2 cellular contexts compared by ENCODE assay signal in the genomic region with DNA sequence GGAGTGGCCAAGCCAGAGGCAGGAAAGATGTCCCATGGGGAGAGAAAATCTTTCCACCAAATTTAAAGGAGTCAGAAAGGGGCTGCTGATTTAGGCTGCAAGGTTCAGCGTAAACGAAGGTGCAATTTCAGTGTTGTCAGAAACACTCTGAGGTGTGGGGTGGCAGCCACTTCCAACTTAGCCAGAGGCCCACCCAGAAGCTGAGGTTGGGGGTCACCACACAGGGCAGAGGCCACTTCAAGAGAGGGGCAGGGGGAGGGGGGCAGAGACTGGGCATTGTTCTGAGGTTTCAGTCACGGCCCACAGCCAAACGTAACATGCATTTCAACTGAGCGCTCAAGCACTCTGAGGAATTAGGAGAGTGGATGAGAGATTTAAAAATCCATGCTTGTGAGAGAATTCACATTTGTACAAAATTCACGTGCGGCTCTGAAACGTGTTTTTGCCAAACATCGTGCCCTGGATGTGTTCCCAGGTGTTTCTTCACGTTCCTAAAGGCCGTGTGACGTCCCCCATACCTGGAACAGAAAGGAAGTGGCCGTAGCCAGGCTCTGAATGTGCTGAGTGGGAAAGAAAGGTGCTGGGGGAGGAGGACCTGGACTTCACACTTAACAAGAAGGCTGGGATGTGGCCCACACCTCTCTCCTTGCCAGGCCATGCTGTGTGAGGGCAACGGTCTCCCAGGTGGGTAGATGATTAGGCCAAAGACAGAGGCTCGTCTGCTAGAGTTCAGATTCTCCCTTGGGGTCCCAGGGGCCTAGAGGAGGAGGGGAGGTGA.
TF ChIP-seq lines count a peak whose summit lies in the region.

No MANE protein-coding gene starts in this region.

TF ChIP-seq in GM23338, 12 proteins besides CTCF, POLR2A, EP300 and RAD21 (continues in another document):
- TF ChIP-seq JUNB (IDR thresholded peaks at IDR 0.05; ENCODE audit: unreplicated experiment) (no peak), CREB1 (CRISPR knock-in tag; IDR thresholded peaks at IDR 0.05; ENCODE audit: low read depth) (no peak), STAT1 (IDR thresholded peaks at IDR 0.05; ENCODE audit: unreplicated experiment) (no peak), EZH2 (IDR thresholded peaks at IDR 0.05; ENCODE audit: low read depth, unreplicated experiment) (no peak), EZH2phosphoT487 (IDR thresholded peaks at IDR 0.05; ENCODE audit: unreplicated experiment) (no peak), ZNF114 (CRISPR knock-in tag; IDR thresholded peaks at IDR 0.05) (no peak), NANOG (IDR thresholded peaks at IDR 0.05; ENCODE audit: borderline replicate concordance) (no peak), POLR2AphosphoS5 (IDR thresholded peaks at IDR 0.05; ENCODE audit: low read depth) (no peak)
- TF ChIP-seq, protein P1, sequence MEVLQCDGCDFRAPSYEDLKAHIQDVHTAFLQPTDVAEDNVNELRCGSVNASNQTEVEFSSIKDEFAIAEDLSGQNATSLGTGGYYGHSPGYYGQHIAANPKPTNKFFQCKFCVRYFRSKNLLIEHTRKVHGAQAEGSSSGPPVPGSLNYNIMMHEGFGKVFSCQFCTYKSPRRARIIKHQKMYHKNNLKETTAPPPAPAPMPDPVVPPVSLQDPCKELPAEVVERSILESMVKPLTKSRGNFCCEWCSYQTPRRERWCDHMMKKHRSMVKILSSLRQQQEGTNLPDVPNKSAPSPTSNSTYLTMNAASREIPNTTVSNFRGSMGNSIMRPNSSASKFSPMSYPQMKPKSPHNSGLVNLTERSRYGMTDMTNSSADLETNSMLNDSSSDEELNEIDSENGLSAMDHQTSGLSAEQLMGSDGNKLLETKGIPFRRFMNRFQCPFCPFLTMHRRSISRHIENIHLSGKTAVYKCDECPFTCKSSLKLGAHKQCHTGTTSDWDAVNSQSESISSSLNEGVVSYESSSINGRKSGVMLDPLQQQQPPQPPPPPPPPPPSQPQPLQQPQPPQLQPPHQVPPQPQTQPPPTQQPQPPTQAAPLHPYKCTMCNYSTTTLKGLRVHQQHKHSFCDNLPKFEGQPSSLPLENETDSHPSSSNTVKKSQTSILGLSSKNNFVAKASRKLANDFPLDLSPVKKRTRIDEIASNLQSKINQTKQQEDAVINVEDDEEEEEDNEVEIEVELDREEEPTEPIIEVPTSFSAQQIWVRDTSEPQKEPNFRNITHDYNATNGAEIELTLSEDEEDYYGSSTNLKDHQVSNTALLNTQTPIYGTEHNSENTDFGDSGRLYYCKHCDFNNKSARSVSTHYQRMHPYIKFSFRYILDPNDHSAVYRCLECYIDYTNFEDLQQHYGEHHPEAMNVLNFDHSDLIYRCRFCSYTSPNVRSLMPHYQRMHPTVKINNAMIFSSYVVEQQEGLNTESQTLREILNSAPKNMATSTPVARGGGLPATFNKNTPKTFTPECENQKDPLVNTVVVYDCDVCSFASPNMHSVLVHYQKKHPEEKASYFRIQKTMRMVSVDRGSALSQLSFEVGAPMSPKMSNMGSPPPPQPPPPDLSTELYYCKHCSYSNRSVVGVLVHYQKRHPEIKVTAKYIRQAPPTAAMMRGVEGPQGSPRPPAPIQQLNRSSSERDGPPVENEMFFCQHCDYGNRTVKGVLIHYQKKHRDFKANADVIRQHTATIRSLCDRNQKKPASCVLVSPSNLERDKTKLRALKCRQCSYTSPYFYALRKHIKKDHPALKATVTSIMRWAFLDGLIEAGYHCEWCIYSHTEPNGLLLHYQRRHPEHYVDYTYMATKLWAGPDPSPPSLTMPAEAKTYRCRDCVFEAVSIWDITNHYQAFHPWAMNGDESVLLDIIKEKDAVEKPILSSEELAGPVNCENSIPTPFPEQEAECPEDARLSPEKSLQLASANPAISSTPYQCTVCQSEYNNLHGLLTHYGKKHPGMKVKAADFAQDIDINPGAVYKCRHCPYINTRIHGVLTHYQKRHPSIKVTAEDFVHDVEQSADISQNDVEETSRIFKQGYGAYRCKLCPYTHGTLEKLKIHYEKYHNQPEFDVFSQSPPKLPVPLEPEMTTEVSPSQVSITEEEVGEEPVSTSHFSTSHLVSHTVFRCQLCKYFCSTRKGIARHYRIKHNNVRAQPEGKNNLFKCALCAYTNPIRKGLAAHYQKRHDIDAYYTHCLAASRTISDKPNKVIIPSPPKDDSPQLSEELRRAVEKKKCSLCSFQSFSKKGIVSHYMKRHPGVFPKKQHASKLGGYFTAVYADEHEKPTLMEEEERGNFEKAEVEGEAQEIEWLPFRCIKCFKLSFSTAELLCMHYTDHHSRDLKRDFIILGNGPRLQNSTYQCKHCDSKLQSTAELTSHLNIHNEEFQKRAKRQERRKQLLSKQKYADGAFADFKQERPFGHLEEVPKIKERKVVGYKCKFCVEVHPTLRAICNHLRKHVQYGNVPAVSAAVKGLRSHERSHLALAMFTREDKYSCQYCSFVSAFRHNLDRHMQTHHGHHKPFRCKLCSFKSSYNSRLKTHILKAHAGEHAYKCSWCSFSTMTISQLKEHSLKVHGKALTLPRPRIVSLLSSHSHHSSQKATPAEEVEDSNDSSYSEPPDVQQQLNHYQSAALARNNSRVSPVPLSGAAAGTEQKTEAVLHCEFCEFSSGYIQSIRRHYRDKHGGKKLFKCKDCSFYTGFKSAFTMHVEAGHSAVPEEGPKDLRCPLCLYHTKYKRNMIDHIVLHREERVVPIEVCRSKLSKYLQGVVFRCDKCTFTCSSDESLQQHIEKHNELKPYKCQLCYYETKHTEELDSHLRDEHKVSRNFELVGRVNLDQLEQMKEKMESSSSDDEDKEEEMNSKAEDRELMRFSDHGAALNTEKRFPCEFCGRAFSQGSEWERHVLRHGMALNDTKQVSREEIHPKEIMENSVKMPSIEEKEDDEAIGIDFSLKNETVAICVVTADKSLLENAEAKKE (CRISPR knock-in tag; IDR thresholded peaks at IDR 0.05), result no peak
- TF ChIP-seq, protein P2, sequence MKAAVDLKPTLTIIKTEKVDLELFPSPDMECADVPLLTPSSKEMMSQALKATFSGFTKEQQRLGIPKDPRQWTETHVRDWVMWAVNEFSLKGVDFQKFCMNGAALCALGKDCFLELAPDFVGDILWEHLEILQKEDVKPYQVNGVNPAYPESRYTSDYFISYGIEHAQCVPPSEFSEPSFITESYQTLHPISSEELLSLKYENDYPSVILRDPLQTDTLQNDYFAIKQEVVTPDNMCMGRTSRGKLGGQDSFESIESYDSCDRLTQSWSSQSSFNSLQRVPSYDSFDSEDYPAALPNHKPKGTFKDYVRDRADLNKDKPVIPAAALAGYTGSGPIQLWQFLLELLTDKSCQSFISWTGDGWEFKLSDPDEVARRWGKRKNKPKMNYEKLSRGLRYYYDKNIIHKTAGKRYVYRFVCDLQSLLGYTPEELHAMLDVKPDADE (IDR thresholded peaks at IDR 0.05), result no peak

TF ChIP-seq in HepG2, 621 proteins besides CTCF, POLR2A, EP300 and RAD21 (continues in another document):
- no peak for TF ChIP-seq NFYB (CRISPR knock-in tag; IDR thresholded peaks at IDR 0.05)
- TF ChIP-seq, protein P3, sequence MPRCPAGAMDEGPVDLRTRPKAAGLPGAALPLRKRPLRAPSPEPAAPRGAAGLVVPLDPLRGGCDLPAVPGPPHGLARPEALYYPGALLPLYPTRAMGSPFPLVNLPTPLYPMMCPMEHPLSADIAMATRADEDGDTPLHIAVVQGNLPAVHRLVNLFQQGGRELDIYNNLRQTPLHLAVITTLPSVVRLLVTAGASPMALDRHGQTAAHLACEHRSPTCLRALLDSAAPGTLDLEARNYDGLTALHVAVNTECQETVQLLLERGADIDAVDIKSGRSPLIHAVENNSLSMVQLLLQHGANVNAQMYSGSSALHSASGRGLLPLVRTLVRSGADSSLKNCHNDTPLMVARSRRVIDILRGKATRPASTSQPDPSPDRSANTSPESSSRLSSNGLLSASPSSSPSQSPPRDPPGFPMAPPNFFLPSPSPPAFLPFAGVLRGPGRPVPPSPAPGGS (CRISPR knock-in tag; IDR thresholded peaks at IDR 0.05), result no peak
- TF ChIP-seq, protein P4, sequence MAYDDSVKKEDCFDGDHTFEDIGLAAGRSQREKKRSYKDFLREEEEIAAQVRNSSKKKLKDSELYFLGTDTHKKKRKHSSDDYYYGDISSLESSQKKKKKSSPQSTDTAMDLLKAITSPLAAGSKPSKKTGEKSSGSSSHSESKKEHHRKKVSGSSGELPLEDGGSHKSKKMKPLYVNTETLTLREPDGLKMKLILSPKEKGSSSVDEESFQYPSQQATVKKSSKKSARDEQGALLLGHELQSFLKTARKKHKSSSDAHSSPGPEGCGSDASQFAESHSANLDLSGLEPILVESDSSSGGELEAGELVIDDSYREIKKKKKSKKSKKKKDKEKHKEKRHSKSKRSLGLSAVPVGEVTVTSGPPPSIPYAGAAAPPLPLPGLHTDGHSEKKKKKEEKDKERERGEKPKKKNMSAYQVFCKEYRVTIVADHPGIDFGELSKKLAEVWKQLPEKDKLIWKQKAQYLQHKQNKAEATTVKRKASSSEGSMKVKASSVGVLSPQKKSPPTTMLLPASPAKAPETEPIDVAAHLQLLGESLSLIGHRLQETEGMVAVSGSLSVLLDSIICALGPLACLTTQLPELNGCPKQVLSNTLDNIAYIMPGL (CRISPR knock-in tag; IDR thresholded peaks at IDR 0.05; ENCODE audit: borderline replicate concordance in 1 of 2, low read depth in 1 of 2), result no peak
- TF ChIP-seq, protein P5, sequence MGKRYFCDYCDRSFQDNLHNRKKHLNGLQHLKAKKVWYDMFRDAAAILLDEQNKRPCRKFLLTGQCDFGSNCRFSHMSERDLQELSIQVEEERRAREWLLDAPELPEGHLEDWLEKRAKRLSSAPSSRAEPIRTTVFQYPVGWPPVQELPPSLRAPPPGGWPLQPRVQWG (CRISPR knock-in tag; IDR thresholded peaks at IDR 0.05; ENCODE audit: borderline replicate concordance, low read depth), result no peak
- no peak for TF ChIP-seq ZBTB8A (CRISPR knock-in tag; IDR thresholded peaks at IDR 0.05; ENCODE audit: borderline replicate concordance, low read depth)
- no peak for TF ChIP-seq ZBTB42 (CRISPR knock-in tag; IDR thresholded peaks at IDR 0.05)
- no peak; the same call in 1 of the 2 replicates for TF ChIP-seq ZBTB7B (CRISPR knock-in tag; IDR thresholded peaks at IDR 0.05)
- peak; percentile 34; the same call in 1 of the 2 replicates for TF ChIP-seq MAFF (IDR thresholded peaks at IDR 0.05; ENCODE audit: low read depth, low read length)
- TF ChIP-seq PCBP1 (IDR thresholded peaks at IDR 0.05; ENCODE audit: borderline replicate concordance, low read depth, low read length), result no peak
- no peak for TF ChIP-seq NFE2L1 (CRISPR knock-in tag; IDR thresholded peaks at IDR 0.05; ENCODE audit: borderline replicate concordance)
- no peak for TF ChIP-seq ZFP36L1 (CRISPR knock-in tag; IDR thresholded peaks at IDR 0.05)
- TF ChIP-seq YEATS2 (CRISPR knock-in tag; IDR thresholded peaks at IDR 0.05; ENCODE audit: borderline replicate concordance), result no peak
- TF ChIP-seq, protein P6, sequence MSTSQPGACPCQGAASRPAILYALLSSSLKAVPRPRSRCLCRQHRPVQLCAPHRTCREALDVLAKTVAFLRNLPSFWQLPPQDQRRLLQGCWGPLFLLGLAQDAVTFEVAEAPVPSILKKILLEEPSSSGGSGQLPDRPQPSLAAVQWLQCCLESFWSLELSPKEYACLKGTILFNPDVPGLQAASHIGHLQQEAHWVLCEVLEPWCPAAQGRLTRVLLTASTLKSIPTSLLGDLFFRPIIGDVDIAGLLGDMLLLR (CRISPR knock-in tag; IDR thresholded peaks at IDR 0.05), result peak; percentile 45; the same call in 1 of the 2 replicates
- TF ChIP-seq HMG20A (CRISPR knock-in tag; IDR thresholded peaks at IDR 0.05; ENCODE audit: borderline replicate concordance), result no peak
- TF ChIP-seq ZFX (CRISPR knock-in tag; IDR thresholded peaks at IDR 0.05; ENCODE audit: low read depth), result no peak
- TF ChIP-seq, protein P7, sequence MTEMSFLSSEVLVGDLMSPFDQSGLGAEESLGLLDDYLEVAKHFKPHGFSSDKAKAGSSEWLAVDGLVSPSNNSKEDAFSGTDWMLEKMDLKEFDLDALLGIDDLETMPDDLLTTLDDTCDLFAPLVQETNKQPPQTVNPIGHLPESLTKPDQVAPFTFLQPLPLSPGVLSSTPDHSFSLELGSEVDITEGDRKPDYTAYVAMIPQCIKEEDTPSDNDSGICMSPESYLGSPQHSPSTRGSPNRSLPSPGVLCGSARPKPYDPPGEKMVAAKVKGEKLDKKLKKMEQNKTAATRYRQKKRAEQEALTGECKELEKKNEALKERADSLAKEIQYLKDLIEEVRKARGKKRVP (CRISPR knock-in tag; IDR thresholded peaks at IDR 0.05), result no peak
- no peak for TF ChIP-seq ZNF556 (CRISPR knock-in tag; IDR thresholded peaks at IDR 0.05; ENCODE audit: borderline replicate concordance)
- TF ChIP-seq FIP1L1 (IDR thresholded peaks at IDR 0.05; ENCODE audit: borderline replicate concordance, insufficient read depth, low read depth, low read length), result no peak
- TF ChIP-seq HOXA9 (CRISPR knock-in tag; IDR thresholded peaks at IDR 0.05; ENCODE audit: borderline replicate concordance), result no peak
- TF ChIP-seq, protein P8, sequence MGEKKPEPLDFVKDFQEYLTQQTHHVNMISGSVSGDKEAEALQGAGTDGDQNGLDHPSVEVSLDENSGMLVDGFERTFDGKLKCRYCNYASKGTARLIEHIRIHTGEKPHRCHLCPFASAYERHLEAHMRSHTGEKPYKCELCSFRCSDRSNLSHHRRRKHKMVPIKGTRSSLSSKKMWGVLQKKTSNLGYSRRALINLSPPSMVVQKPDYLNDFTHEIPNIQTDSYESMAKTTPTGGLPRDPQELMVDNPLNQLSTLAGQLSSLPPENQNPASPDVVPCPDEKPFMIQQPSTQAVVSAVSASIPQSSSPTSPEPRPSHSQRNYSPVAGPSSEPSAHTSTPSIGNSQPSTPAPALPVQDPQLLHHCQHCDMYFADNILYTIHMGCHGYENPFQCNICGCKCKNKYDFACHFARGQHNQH (CRISPR knock-in tag; IDR thresholded peaks at IDR 0.05), result no peak
- TF ChIP-seq MAFK (conservative IDR thresholded peaks at IDR 0.05 in 1 of 2, IDR thresholded peaks at IDR 0.05 in 1 of 2; ENCODE audit: low read length in 2 of 2), result peak; percentile 50 to 55; a peak in 3 of 4 replicates
- TF ChIP-seq, protein P9, sequence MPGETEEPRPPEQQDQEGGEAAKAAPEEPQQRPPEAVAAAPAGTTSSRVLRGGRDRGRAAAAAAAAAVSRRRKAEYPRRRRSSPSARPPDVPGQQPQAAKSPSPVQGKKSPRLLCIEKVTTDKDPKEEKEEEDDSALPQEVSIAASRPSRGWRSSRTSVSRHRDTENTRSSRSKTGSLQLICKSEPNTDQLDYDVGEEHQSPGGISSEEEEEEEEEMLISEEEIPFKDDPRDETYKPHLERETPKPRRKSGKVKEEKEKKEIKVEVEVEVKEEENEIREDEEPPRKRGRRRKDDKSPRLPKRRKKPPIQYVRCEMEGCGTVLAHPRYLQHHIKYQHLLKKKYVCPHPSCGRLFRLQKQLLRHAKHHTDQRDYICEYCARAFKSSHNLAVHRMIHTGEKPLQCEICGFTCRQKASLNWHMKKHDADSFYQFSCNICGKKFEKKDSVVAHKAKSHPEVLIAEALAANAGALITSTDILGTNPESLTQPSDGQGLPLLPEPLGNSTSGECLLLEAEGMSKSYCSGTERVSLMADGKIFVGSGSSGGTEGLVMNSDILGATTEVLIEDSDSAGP (CRISPR knock-in tag; IDR thresholded peaks at IDR 0.05; ENCODE audit: borderline replicate concordance), result no peak
- TF ChIP-seq FOXP1 (IDR thresholded peaks at IDR 0.05), result no peak
- no peak for TF ChIP-seq FOXP1 (CRISPR knock-in tag; IDR thresholded peaks at IDR 0.05)
- no peak for TF ChIP-seq HCFC1 (IDR thresholded peaks at IDR 0.05; ENCODE audit: low read depth, low read length)
